1 cellular context compared by ENCODE assay signal in genomic region chr6:32146287-32146686, GRCh38.
TF ChIP-seq lines count a peak whose summit lies in the region.

No MANE protein-coding gene starts in this region.

TF ChIP-seq in HepG2, 621 proteins besides CTCF, POLR2A, EP300 and RAD21:
- no peak for TF ChIP-seq XRCC5 (optimal IDR thresholded peaks at IDR 0.05; ENCODE audit: low read length)
- peak; percentile 52; the same call in 1 of the 2 replicates for TF ChIP-seq CEBPG (CRISPR knock-in tag; IDR thresholded peaks at IDR 0.05)
- 0 out of 2 replicates have a peak, but pooled peaks have one; percentile 14 for TF ChIP-seq ELF1 (CRISPR knock-in tag; IDR thresholded peaks at IDR 0.05)
- peak; percentile 52; the same call in 1 of the 2 replicates for TF ChIP-seq CEBPB (IDR thresholded peaks at IDR 0.05; ENCODE audit: borderline replicate concordance, low read depth, low read length)
- no peak for TF ChIP-seq FOXP1 (IDR thresholded peaks at IDR 0.05)
- TF ChIP-seq FOXP1 (CRISPR knock-in tag; IDR thresholded peaks at IDR 0.05): no peak
- TF ChIP-seq ATF4 (CRISPR knock-in tag; IDR thresholded peaks at IDR 0.05): peak in 1 of 2 experiments; percentile 92; a peak in 2 of 4 replicates
- TF ChIP-seq ATF7 (IDR thresholded peaks at IDR 0.05): peak; percentile 43; the same call in 1 of the 2 replicates
- no peak for TF ChIP-seq ATF7 (CRISPR knock-in tag; IDR thresholded peaks at IDR 0.05)
